17 cellular contexts compared by ENCODE assay signal in the genomic region with DNA sequence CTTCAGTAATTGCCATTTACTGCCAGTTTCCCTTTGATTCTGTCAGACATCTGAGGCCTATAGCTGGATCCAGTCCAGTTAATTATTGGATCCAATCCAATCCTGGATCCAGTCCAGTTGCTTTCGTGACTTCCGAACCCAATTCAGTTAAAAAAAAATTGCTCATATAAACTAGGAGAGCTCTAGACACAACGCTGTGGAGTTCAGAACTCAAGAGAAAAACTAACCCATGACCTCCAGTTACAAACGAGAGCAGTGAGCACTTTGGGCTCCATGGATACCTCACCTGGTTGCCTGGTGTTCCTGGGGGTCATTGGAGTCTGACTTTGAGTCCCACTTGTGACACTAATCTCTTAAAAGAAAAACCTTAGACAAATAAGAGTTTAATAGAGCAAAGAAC.
DNase-seq lines count a peak whose midpoint lies in the region; ATAC-seq and TF ChIP-seq lines count a peak whose summit lies in the region.
"Had no signal": no experiment of that assay in that cellular context is flagged by ENCODE, and none has a peak within 500 bp of the region (broad histone marks: within the 10 kb centered on the region; RNA-seq: fewer than 3 reads in every experiment).

No MANE protein-coding gene starts in this region.

- intact Hi-C loops in right lobe of liver (cut with DNase I), result loop anchor here in 1 of 2 donors (5.0 kb wide), 1 partner anchor 52 kb away; no protein-coding TSS in a partner anchor

- H3K36me3 ChIP-seq in right lobe of liver, result no peaks in the 10 kb centered on the region
- H3K36me3 ChIP-seq in SJCRH30, result no peaks in the 10 kb centered on the region

- H3K27me3 Mint-ChIP-seq in type B pancreatic cell, result peaks cover 9% of the 10 kb centered on the region
- H3K27me3 Mint-ChIP-seq in activated naive CD8-positive, alpha-beta T cell treated with anti-CD3 and anti-CD28 coated beads for 36 hours, result peaks cover 21% of the 10 kb centered on the region

- no peak for TF ChIP-seq CTCF in VCaP (conservative IDR thresholded peaks at IDR 0.05)
- no peak for TF ChIP-seq CTCF in right lobe of liver (IDR thresholded peaks at IDR 0.05)
- no peak for TF ChIP-seq CTCF in type B pancreatic cell (conservative IDR thresholded peaks at IDR 0.05)

- no peaks in the 10 kb centered on the region for H3K9me3 ChIP-seq in right lobe of liver
- no peaks in the 10 kb centered on the region for H3K9me3 ChIP-seq in SJCRH30 (replicated peaks)

- H3K27me3 ChIP-seq in right lobe of liver (no peaks in the 10 kb centered on the region), SJCRH30 (no peaks in the 10 kb centered on the region)

- peak; percentile 52 to 67 (median 61) for ATAC-seq in right lobe of liver
- no peak for ATAC-seq in HG03457 (IDR thresholded peaks at IDR 0.05; ENCODE audit: unreplicated experiment)
- ATAC-seq: stimulated activated naive B cell treated with anti-CD40 and anti-IgM and Interleukin-4, amounts not matched to agents 10 μg/mL and 1 μg/mL and 100 μg/mL, for 72 hours had no signal

- H3K4me3 Mint-ChIP-seq in type B pancreatic cell, result peak overlapping the region; percentile 26
- H3K4me3 Mint-ChIP-seq in activated naive CD8-positive, alpha-beta T cell treated with anti-CD3 and anti-CD28 coated beads for 36 hours, result no peak overlapping the region
- H3K4me3 Mint-ChIP-seq: stimulated activated naive B cell treated with anti-CD40 and anti-IgM and Interleukin-4, amounts not matched to agents 10 μg/mL and 1 μg/mL and 100 μg/mL, for 72 hours had no signal

- TF ChIP-seq POLR2A in right lobe of liver (IDR thresholded peaks at IDR 0.05), result no peak

- no peak overlapping the region for H3K27ac Mint-ChIP-seq in type B pancreatic cell
- H3K27ac Mint-ChIP-seq in activated naive CD8-positive, alpha-beta T cell treated with anti-CD3 and anti-CD28 coated beads for 36 hours, result no peak overlapping the region
- H3K27ac Mint-ChIP-seq: stimulated activated naive B cell treated with anti-CD40 and anti-IgM and Interleukin-4, amounts not matched to agents 10 μg/mL and 1 μg/mL and 100 μg/mL, for 72 hours had no signal

- peaks cover 4% of the 10 kb centered on the region for H3K36me3 Mint-ChIP-seq in type B pancreatic cell
- H3K36me3 Mint-ChIP-seq in activated naive CD8-positive, alpha-beta T cell treated with anti-CD3 and anti-CD28 coated beads for 36 hours, result no peaks in the 10 kb centered on the region

- peak; percentile 60 for DNase-seq in NCI-H1092 treated with DMSO at 0.1 percent for 48 hours (lab: John Stamatoyannopoulos, UW)
- no peak for DNase-seq in NCI-H1092 (lab: John Stamatoyannopoulos, UW)
- no peak for DNase-seq in right lobe of liver
- DNase-seq in type B pancreatic cell (ENCODE audit: extremely low spot score, unreplicated experiment), result no peak
- DNase-seq in activated naive CD8-positive, alpha-beta T cell treated with anti-CD3 and anti-CD28 coated beads for 36 hours, result no peak
- no peak for DNase-seq in SJCRH30
- DNase-seq: 8988T; DMS79; hypothalamus; KBM-7; NCI-H1436; NCI-H524 treated with DMSO at 0.1 percent for 48 hours; PC-9; stimulated activated naive B cell treated with anti-CD40 and anti-IgM and Interleukin-4, amounts not matched to agents 10 μg/mL and 1 μg/mL and 100 μg/mL, for 72 hours had no signal

- 18% methylated on average over 4 of the region's 4 CpGs for WGBS in right lobe of liver (ENCODE audit: insufficient coverage, low coverage, low lambda C conversion rate, missing lambda C conversion rate)

- H3K4me3 ChIP-seq in right lobe of liver (no peak overlapping the region), SJCRH30 (no peak overlapping the region)
- H3K4me3 ChIP-seq: PC-9, smooth muscle cell had no signal

- H3K4me1 Mint-ChIP-seq in type B pancreatic cell (ENCODE audit: unreplicated experiment), result peaks cover 40% of the 10 kb centered on the region
- H3K4me1 Mint-ChIP-seq in activated naive CD8-positive, alpha-beta T cell treated with anti-CD3 and anti-CD28 coated beads for 36 hours, result peaks cover 3% of the 10 kb centered on the region
- H3K4me1 Mint-ChIP-seq: stimulated activated naive B cell treated with anti-CD40 and anti-IgM and Interleukin-4, amounts not matched to agents 10 μg/mL and 1 μg/mL and 100 μg/mL, for 72 hours had no signal

- H3K4me1 ChIP-seq in right lobe of liver (peaks cover 0 to 20% (median 7%) of the 10 kb centered on the region in 4 donors), SJCRH30 (peaks cover 9% of the 10 kb centered on the region)

- H3K9me3 Mint-ChIP-seq in type B pancreatic cell, result no peaks in the 10 kb centered on the region
- peaks cover 5% of the 10 kb centered on the region for H3K9me3 Mint-ChIP-seq in activated naive CD8-positive, alpha-beta T cell treated with anti-CD3 and anti-CD28 coated beads for 36 hours

- H3K27ac ChIP-seq in VCaP, result peak overlapping the region; percentile 52
- H3K27ac ChIP-seq in right lobe of liver, result peak overlapping the region in 2 of 3 donors; percentile 28 to 38
- no peak overlapping the region for H3K27ac ChIP-seq in SJCRH30
- H3K27ac ChIP-seq: PC-9 had no signal
